Comparison of ENCODE assay signal across 8 cellular contexts in the genomic region with DNA sequence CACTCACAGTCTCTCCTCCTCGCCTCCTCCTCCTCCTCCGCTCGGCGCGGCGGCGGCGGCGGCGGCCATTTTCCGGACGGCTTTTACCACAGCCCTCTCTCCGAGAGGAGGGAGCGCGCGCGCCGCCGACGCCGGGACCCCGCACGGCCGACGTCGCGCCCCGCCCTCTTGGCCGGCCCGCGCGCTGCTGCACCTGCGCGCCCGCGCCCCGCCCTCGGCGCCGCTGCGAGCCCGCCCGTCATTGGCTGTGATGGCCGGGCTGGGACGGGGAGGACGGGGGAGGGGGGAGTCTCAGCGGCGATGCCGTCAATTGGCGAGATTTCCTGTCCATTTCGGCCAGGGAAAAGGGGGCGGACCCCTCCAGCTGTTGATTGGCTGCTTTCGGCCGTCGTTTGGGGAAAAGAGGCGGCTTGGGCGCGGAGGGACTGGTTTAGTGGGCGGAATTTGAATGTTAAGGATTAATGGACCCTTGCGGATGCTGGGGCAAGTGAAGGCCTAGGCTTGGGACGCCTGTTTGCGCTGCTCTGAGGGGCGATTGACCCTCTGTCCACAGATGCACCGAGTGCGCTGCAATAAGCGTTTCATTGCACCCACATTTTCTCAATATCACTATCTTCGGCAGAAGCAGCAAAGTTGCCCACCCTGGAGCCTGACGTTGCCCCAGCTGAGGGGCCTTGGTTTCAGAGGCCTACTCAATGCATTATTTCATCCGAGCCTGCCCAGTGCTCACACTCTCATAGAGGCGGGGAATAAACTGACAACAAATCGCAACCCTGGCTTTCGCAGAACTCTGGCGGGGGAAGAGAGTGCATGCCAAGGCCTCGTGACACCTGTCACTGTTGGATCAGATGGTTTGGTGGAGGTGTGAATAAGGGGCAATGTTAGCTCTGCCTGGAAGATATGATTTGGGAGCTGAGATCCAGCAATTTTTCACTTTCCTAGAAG. TPM values are rescaled to one million over a fixed set of nuclear protein-coding genes. Genes with fewer than 3 reads are reported as not detected.
DNase-seq lines count a peak whose midpoint lies in the region; ATAC-seq and TF ChIP-seq lines count a peak whose summit lies in the region.

A gene (minus strand): TSS at position 121 of the 945 bp plus-strand sequence.

- peaks cover 44% of the 10 kb centered on the region for H3K4me1 Mint-ChIP-seq in activated naive CD4-positive, alpha-beta T cell treated with anti-CD3 and anti-CD28 coated beads for 36 hours (ENCODE audit: low read depth)

- no peaks in the 10 kb centered on the region for H3K36me3 ChIP-seq in gastroesophageal sphincter
- H3K36me3 ChIP-seq in neutrophil = no peaks in the 10 kb centered on the region

- CTCF ChIA-PET in HEK293T (lab: Yijun Ruan, JAX) = interaction anchor here (0.5 to 0.6 kb wide), 2 partner anchors 32 to 376 kb away, joined by 3 read pairs; no protein-coding TSS in a partner anchor
- CTCF ChIA-PET in activated naive CD4-positive, alpha-beta T cell treated with anti-CD3 and anti-CD28 coated beads for 36 hours (lab: Charles Lee) = no interaction called here

- WGBS in gastroesophageal sphincter (ENCODE audit: low coverage in 1 of 2), 2 donors = 41% methylated on average over 5 of the region's 74 CpGs; no CpG with 5 or more reads in 1 of the 2 donors

- POLR2A ChIA-PET in HEK293T (lab: Yijun Ruan, JAX) = interaction anchor here (0.6 to 1.9 kb wide), 7 partner anchors 10 to 127 kb away, joined by 3 to 6 read pairs (median 3); a partner anchor contains a TSS

- DNase-seq in GDM1 (lab: John Stamatoyannopoulos, UW) (peak; percentile 90), HEK293T (ENCODE audit: extremely low spot score) (peak; percentile 97), MV-4-11 (lab: John Stamatoyannopoulos, UW) (peak; percentile 87), SK-N-DZ (ENCODE audit: low spot score) (peak; percentile 92)
- DNase-seq in activated naive CD4-positive, alpha-beta T cell treated with anti-CD3 and anti-CD28 coated beads for 36 hours = peak; percentile 94

- intact Hi-C loops in activated naive CD4-positive, alpha-beta T cell treated with anti-CD3 and anti-CD28 coated beads for 36 hours (cut with micrococcal nuclease) = loop anchor here (1.0 to 10.0 kb wide), 8 partner anchors 38 to 763 kb away; a partner anchor contains a TSS

- peak in 1 of 2 donors; percentile 19 for TF ChIP-seq POLR2A in gastroesophageal sphincter (IDR thresholded peaks at IDR 0.05)

- H3K27ac ChIP-seq in gastroesophageal sphincter (peak within 1 kb of the TSS; percentile 97 to 99 (median 98)), neutrophil (peak within 1 kb of the TSS; percentile 93)

- H3K27me3 ChIP-seq in gastroesophageal sphincter (no peaks in the 10 kb centered on the region), neutrophil (no peaks in the 10 kb centered on the region)

- ATAC-seq in gastroesophageal sphincter = peak; percentile 96

- H3K9me3 ChIP-seq in gastroesophageal sphincter (no peaks in the 10 kb centered on the region), neutrophil (no peaks in the 10 kb centered on the region)

- peak within 1 kb of the TSS; percentile 89 for H3K4me3 Mint-ChIP-seq in activated naive CD4-positive, alpha-beta T cell treated with anti-CD3 and anti-CD28 coated beads for 36 hours

- H3K4me3 ChIP-seq in gastroesophageal sphincter = peak within 1 kb of the TSS; percentile 86 to 91
- H3K4me3 ChIP-seq in neutrophil (ENCODE audit: low read depth in 1 of 2, low read length in 1 of 2) = peak within 1 kb of the TSS; percentile 64 to 65

- H3K4me1 ChIP-seq in gastroesophageal sphincter (peaks cover 6 to 38% (median 11%) of the 10 kb centered on the region in 3 donors), neutrophil (ENCODE audit: control insufficient read depth in 1 of 2, insufficient read depth in 1 of 2, low read depth in 1 of 2, low read length in 1 of 2) (peaks cover 30 to 39% of the 10 kb centered on the region in 2 experiments)

- TF ChIP-seq EP300 in gastroesophageal sphincter (IDR thresholded peaks at IDR 0.05) = no peak

- no peak for TF ChIP-seq CTCF in gastroesophageal sphincter (IDR thresholded peaks at IDR 0.05)
- peak; percentile 14 for TF ChIP-seq CTCF in neutrophil (IDR thresholded peaks at IDR 0.05)
- no peak for TF ChIP-seq CTCF in subcutaneous adipose tissue (IDR thresholded peaks at IDR 0.05; ENCODE audit: low read depth)

- H3K27me3 Mint-ChIP-seq in activated naive CD4-positive, alpha-beta T cell treated with anti-CD3 and anti-CD28 coated beads for 36 hours (ENCODE audit: low read depth) = no peaks in the 10 kb centered on the region

- H3K36me3 Mint-ChIP-seq in activated naive CD4-positive, alpha-beta T cell treated with anti-CD3 and anti-CD28 coated beads for 36 hours (ENCODE audit: low read depth) = peaks cover 4% of the 10 kb centered on the region

- H3K9me3 Mint-ChIP-seq in activated naive CD4-positive, alpha-beta T cell treated with anti-CD3 and anti-CD28 coated beads for 36 hours = no peaks in the 10 kb centered on the region

- H3K27ac Mint-ChIP-seq in activated naive CD4-positive, alpha-beta T cell treated with anti-CD3 and anti-CD28 coated beads for 36 hours = peak within 1 kb of the TSS; percentile 94

TF ChIP-seq in HEK293T, 16 proteins besides CTCF, POLR2A, EP300 and RAD21:
- TF ChIP-seq BHLHE40 (IDR thresholded peaks at IDR 0.05; ENCODE audit: borderline replicate concordance) = no peak
- TF ChIP-seq, protein P1, sequence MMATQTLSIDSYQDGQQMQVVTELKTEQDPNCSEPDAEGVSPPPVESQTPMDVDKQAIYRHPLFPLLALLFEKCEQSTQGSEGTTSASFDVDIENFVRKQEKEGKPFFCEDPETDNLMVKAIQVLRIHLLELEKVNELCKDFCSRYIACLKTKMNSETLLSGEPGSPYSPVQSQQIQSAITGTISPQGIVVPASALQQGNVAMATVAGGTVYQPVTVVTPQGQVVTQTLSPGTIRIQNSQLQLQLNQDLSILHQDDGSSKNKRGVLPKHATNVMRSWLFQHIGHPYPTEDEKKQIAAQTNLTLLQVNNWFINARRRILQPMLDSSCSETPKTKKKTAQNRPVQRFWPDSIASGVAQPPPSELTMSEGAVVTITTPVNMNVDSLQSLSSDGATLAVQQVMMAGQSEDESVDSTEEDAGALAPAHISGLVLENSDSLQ (IDR thresholded peaks at IDR 0.05) = peak; percentile 98
- peak; percentile 64 for TF ChIP-seq L3MBTL2 (conservative IDR thresholded peaks at IDR 0.05)

RNA-seq across cellular contexts. Expression of the gene that starts here (rescaled TPM):
- 17.5 and 26.9 TPM in 2 replicates for polyA plus RNA-seq in SK-N-DZ (2014; cell fraction: cytosol; rRNA removed)
- polyA plus RNA-seq in SK-N-DZ (2014; cell fraction: nucleus; rRNA removed) = 23.3 and 27.8 TPM in 2 replicates
- total RNA-seq in activated naive CD4-positive, alpha-beta T cell treated with anti-CD3 and anti-CD28 coated beads for 36 hours = 10 to 100 TPM; 47.1 to 50.2 TPM
- 10 to 100 TPM; 65.1 to 87.8 (median 82.5) TPM for total RNA-seq in gastroesophageal sphincter
- 10 to 100 TPM; 36.8 to 71.2 (median 47.1) TPM for total RNA-seq in subcutaneous adipose tissue

Comparison
In these comparisons a context has a peak if more than half of its experiments do, and no peak if none do; other contexts are left out.
1. Peak in every context shown above with its lines: DNase-seq, ATAC-seq, H3K4me3 ChIP-seq and H3K27ac ChIP-seq.